ENCODE assay signal across 7 cellular contexts in the genomic region with DNA sequence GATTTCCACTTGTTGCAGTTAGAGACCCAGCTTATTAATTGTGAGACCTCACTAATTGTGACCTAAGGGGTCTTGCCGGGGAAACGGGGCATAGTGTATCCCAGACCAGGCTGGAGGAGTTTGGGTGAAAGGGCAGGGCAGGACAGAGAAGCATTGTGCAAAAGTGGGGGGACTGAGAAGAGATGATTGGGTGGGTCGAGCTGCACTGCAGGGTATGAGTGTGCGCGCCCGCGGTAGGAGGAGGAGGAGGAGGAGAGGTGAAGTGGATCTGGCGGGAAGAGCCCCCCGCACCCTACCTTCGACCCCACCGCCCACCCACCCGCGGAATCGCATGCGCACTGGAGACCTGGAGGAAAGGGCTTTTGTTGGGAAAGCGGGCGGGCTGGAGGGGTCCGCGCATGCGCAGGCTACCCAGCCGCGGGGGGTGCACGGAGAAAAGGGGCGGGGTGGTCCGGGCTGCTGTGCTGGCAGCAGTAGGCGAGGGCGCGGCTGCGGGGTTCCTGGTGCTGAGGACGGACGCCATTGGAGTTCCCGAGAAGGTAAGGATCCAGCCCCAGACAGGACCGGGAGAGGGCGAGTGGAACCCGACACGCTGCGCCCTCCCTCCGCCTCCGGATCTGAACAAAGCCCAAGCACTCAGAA. TPM values are rescaled to one million over a fixed set of nuclear protein-coding genes. Genes with fewer than 3 reads are reported as not detected.
DNase-seq lines count a peak whose midpoint lies in the region; ATAC-seq and TF ChIP-seq lines count a peak whose summit lies in the region.
"Not testable (repeated sequence)": the region's sequence is repeated elsewhere in the genome, so short reads cannot be mapped to it uniquely, and the experiment has no call there.

A gene with protein sequence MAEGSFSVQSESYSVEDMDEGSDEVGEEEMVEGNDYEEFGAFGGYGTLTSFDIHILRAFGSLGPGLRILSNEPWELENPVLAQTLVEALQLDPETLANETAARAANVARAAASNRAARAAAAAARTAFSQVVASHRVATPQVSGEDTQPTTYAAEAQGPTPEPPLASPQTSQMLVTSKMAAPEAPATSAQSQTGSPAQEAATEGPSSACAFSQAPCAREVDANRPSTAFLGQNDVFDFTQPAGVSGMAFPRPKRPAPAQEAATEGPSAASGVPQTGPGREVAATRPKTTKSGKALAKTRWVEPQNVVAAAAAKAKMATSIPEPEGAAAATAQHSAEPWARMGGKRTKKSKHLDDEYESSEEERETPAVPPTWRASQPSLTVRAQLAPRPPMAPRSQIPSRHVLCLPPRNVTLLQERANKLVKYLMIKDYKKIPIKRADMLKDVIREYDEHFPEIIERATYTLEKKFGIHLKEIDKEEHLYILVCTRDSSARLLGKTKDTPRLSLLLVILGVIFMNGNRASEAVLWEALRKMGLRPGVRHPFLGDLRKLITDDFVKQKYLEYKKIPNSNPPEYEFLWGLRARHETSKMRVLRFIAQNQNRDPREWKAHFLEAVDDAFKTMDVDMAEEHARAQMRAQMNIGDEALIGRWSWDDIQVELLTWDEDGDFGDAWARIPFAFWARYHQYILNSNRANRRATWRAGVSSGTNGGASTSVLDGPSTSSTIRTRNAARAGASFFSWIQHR (plus strand): TSS at position 462 of the 642 bp plus-strand sequence. CDS start 1,035 bp downstream, outside the sequence.

- H3K79me2 ChIP-seq in H9 (ENCODE audit: insufficient read depth, low read length), result not testable (repeated sequence)

- H3K9me3 ChIP-seq in H9 (ENCODE audit: control insufficient read depth, low read depth, low read length); lower lobe of right lung: not testable (repeated sequence)

- not testable (repeated sequence) for H3K79me1 ChIP-seq in H9 (ENCODE audit: insufficient read depth, low read depth, low read length, poor library complexity, severe bottlenecking)

- not testable (repeated sequence) for H3K4me2 ChIP-seq in H9 (ENCODE audit: insufficient read depth, insufficient read length, low read length)

- H3K4me1 ChIP-seq in H9 (ENCODE audit: insufficient read depth, low read length); foreskin keratinocyte; lower lobe of right lung: not testable (repeated sequence)

- H3K9ac ChIP-seq in H9 (ENCODE audit: extremely low read depth, insufficient read length, low read length), result not testable (repeated sequence)

- H3K27ac Mint-ChIP-seq in H9; WTC11; stimulated activated naive B cell treated with anti-CD40 and anti-IgM and Interleukin-4, amounts not matched to agents 10 μg/mL and 1 μg/mL and 100 μg/mL, for 72 hours: not testable (repeated sequence)

- H2BK12ac ChIP-seq in H9 (ENCODE audit: insufficient read length, low read depth, low read length), result not testable (repeated sequence)

- not testable (repeated sequence) for H3K14ac ChIP-seq in H9 (ENCODE audit: insufficient read depth, low read length)

- not testable (repeated sequence) for H3K4me1 Mint-ChIP-seq in H9; WTC11; stimulated activated naive B cell treated with anti-CD40 and anti-IgM and Interleukin-4, amounts not matched to agents 10 μg/mL and 1 μg/mL and 100 μg/mL, for 72 hours

- not testable (repeated sequence) for H3K27me3 Mint-ChIP-seq in H9 (ENCODE audit: low read depth); WTC11 (ENCODE audit: low read depth); stimulated activated naive B cell treated with anti-CD40 and anti-IgM and Interleukin-4, amounts not matched to agents 10 μg/mL and 1 μg/mL and 100 μg/mL, for 72 hours

- H3K4ac ChIP-seq in H9 (ENCODE audit: low read depth, low read length), result not testable (repeated sequence)

- H3K4me3 Mint-ChIP-seq in H9; WTC11; stimulated activated naive B cell treated with anti-CD40 and anti-IgM and Interleukin-4, amounts not matched to agents 10 μg/mL and 1 μg/mL and 100 μg/mL, for 72 hours: not testable (repeated sequence)

- H3K27ac ChIP-seq in H9 (ENCODE audit: insufficient read length, low read depth, low read length); foreskin keratinocyte; lower lobe of right lung: not testable (repeated sequence)

- intact Hi-C loops in lower lobe of right lung (cut with DNase I), result not testable (repeated sequence)

- not testable (repeated sequence) for H3K56ac ChIP-seq in H9 (ENCODE audit: insufficient read length, low read depth, low read length)

- H3T11ph ChIP-seq in H9 (ENCODE audit: low read length), result not testable (repeated sequence)

- H3K4me3 ChIP-seq in lower lobe of right lung, result not testable (repeated sequence)

- H2AK5ac ChIP-seq in H9 (ENCODE audit: insufficient read length, low read length), result not testable (repeated sequence)

- POLR2A ChIA-PET in WTC11 (lab: Charles Lee), result not testable (repeated sequence)

- DNase-seq in H9; WTC11 (ENCODE audit: low spot score); dermis blood vessel endothelial cell; foreskin keratinocyte; lower lobe of right lung; occipital lobe (lab: John Stamatoyannopoulos, UW); stimulated activated naive B cell treated with anti-CD40 and anti-IgM and Interleukin-4, amounts not matched to agents 10 μg/mL and 1 μg/mL and 100 μg/mL, for 72 hours: not testable (repeated sequence)

- H4K20me1 ChIP-seq in H9 (ENCODE audit: control insufficient read depth, insufficient read depth, insufficient read length), result not testable (repeated sequence)

- not testable (repeated sequence) for H4K5ac ChIP-seq in H9 (ENCODE audit: insufficient read length, low read depth, low read length)

- not testable (repeated sequence) for H3K36me3 ChIP-seq in lower lobe of right lung

- H2AFZ ChIP-seq in H9 (ENCODE audit: low read length), result not testable (repeated sequence)

- H3K23me2 ChIP-seq in H9 (ENCODE audit: insufficient read length, low read depth, low read length, poor library complexity, severe bottlenecking), result not testable (repeated sequence)

- TF ChIP-seq CTCF in H9 (conservative IDR thresholded peaks at IDR 0.05); WTC11 (IDR thresholded peaks at IDR 0.05); foreskin keratinocyte (conservative IDR thresholded peaks at IDR 0.05); lower lobe of right lung (IDR thresholded peaks at IDR 0.05): not testable (repeated sequence)

- peak; percentile 86 for ATAC-seq in WTC11
- peak; percentile 68 for ATAC-seq in foreskin keratinocyte
- ATAC-seq in lower lobe of right lung, result peak; percentile 62 to 77
- peak; percentile 52 to 65 for ATAC-seq in stimulated activated naive B cell treated with anti-CD40 and anti-IgM and Interleukin-4, amounts not matched to agents 10 μg/mL and 1 μg/mL and 100 μg/mL, for 72 hours (replicated peaks)

- not testable (repeated sequence) for H3K23ac ChIP-seq in H9 (ENCODE audit: insufficient read length, low read depth, low read length)

- not testable (repeated sequence) for H4K8ac ChIP-seq in H9 (replicated peaks; ENCODE audit: insufficient read length, low read depth, low read length)

- CTCF ChIA-PET in WTC11 (lab: Charles Lee), result not testable (repeated sequence)

- H2BK120ac ChIP-seq in H9 (ENCODE audit: low read depth, low read length, poor library complexity, severe bottlenecking), result not testable (repeated sequence)

- H3K27me3 ChIP-seq in H9 (ENCODE audit: insufficient read depth, low read length); foreskin keratinocyte; lower lobe of right lung (ENCODE audit: low read depth): not testable (repeated sequence)

- not testable (repeated sequence) for H3K18ac ChIP-seq in H9 (ENCODE audit: insufficient read length, low read depth, low read length)

- not testable (repeated sequence) for H2BK5ac ChIP-seq in H9 (ENCODE audit: insufficient read length, low read length)

- not testable (repeated sequence) for H2BK15ac ChIP-seq in H9 (ENCODE audit: low read depth, low read length)

- not testable (repeated sequence) for H2BK20ac ChIP-seq in H9 (ENCODE audit: low read depth, low read length, poor library complexity, severe bottlenecking)

- not testable (repeated sequence) for H3K36me3 Mint-ChIP-seq in H9 (ENCODE audit: insufficient read depth in 1 of 3, low read depth in 3 of 3); WTC11; stimulated activated naive B cell treated with anti-CD40 and anti-IgM and Interleukin-4, amounts not matched to agents 10 μg/mL and 1 μg/mL and 100 μg/mL, for 72 hours

- H4K91ac ChIP-seq in H9 (ENCODE audit: insufficient read length, low read depth, low read length), result not testable (repeated sequence)

- WGBS in H9 (ENCODE audit: extremely low coverage, insufficient read length, low lambda C conversion rate), result no CpG with 5 or more reads among the region's 39 CpGs

- H3K9me3 Mint-ChIP-seq in H9; WTC11; stimulated activated naive B cell treated with anti-CD40 and anti-IgM and Interleukin-4, amounts not matched to agents 10 μg/mL and 1 μg/mL and 100 μg/mL, for 72 hours: not testable (repeated sequence)

RNA-seq across cellular contexts. Expression of the gene that starts here (rescaled TPM):
- total RNA-seq in H9 (2021) (74.5 and 79.1 TPM in 2 replicates), WTC11 (2021) (56.5 to 76.9 TPM (median 66.7 TPM) in 3 replicates), dermis blood vessel endothelial cell (28.2 and 28.9 TPM in 2 replicates), foreskin keratinocyte (3.7 and 6.0 TPM in 2 replicates), lower lobe of right lung (3.2 TPM), occipital lobe (46.2 TPM)
- 2.1 and 3.7 TPM in 2 replicates for polyA plus RNA-seq in foreskin keratinocyte
